18 cellular contexts compared by ENCODE assay signal in the genomic region with DNA sequence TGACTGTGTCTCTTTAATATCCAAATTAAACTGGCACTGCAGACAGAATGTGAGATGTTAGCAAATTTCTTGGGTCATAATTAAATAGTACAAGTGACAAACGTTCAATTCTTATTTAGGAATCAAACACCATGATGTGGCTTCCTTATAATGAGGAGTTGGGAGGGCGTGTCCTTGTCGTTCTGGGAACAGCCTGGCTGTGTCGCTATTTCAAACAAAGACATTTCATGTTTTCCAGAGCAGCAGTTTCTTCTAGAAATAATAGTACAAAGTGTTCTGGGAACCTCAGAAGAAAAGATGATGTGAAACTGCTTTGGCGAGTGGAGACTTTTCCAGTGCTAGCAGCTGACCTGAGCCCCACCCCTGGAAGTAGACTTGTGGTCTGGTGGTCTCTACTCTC.
DNase-seq lines count a peak whose midpoint lies in the region; ATAC-seq and TF ChIP-seq lines count a peak whose summit lies in the region.
"Had no signal": no experiment of that assay in that cellular context is flagged by ENCODE, and none has a peak within 500 bp of the region (broad histone marks: within the 10 kb centered on the region; RNA-seq: fewer than 3 reads in every experiment).

No MANE protein-coding gene starts in this region.

- no peak overlapping the region for H3K9ac ChIP-seq in PC-3 (ENCODE audit: low read length)

- H3K27me3 ChIP-seq in BJ (ENCODE audit: control insufficient read depth, insufficient read depth, low read length) (no peaks in the 10 kb centered on the region; the same call in 1 of the 2 replicates), PC-3 (ENCODE audit: low read length) (no peaks in the 10 kb centered on the region)
- H3K27me3 ChIP-seq: MG63 had no signal

- no peaks in the 10 kb centered on the region for H3K4me1 Mint-ChIP-seq in activated T-cell treated with anti-CD3 and anti-CD28 coated beads, Interleukin-2, amount 50 U/mL, for 24 hours (ENCODE audit: low read depth)

- CTCF ChIA-PET in BJ (lab: Yijun Ruan, JAX): interaction anchor here (1.1 to 1.2 kb wide), 2 partner anchors 274 to 276 kb away, joined by 3 read pairs; no protein-coding TSS in a partner anchor
- CTCF ChIA-PET in PC-3 (lab: Charles Lee): interaction anchor here (0.6 kb wide), 2 partner anchors 116 to 298 kb away, joined by 3 read pairs; no protein-coding TSS in a partner anchor

- 0 out of 2 replicates have a peak, but pooled peaks cover 4% of the 10 kb centered on the region for H3K4me1 ChIP-seq in PC-3 (ENCODE audit: insufficient read depth, low read length)

- H3K9me3 Mint-ChIP-seq in activated T-cell treated with anti-CD3 and anti-CD28 coated beads, Interleukin-2, amount 50 U/mL, for 24 hours: peaks cover 5% of the 10 kb centered on the region

- ATAC-seq in PC-3 (no peak), HG02571 (IDR thresholded peaks at IDR 0.05; ENCODE audit: unreplicated experiment) (no peak)

- no peak overlapping the region for H3K27ac ChIP-seq in PC-3 (ENCODE audit: low read length)
- H3K27ac ChIP-seq: epithelial cell of prostate, HL-60, thoracic aorta had no signal

- H2AFZ ChIP-seq in PC-3 (ENCODE audit: low read length): no peak overlapping the region

- no peaks in the 10 kb centered on the region for H3K27me3 Mint-ChIP-seq in activated T-cell treated with anti-CD3 and anti-CD28 coated beads, Interleukin-2, amount 50 U/mL, for 24 hours

- no peak overlapping the region for H3K27ac Mint-ChIP-seq in activated T-cell treated with anti-CD3 and anti-CD28 coated beads, Interleukin-2, amount 50 U/mL, for 24 hours
- H3K27ac Mint-ChIP-seq: activated naive CD8-positive, alpha-beta T cell had no signal

- intact Hi-C loops in PC-3 (cut with micrococcal nuclease): no loop called here

- no peak for DNase-seq in BJ (ENCODE audit: low read depth)
- peak; percentile 26 for DNase-seq in PC-3
- peak; percentile 45 for DNase-seq in iPS-NIHi7 (ENCODE audit: extremely low spot score)
- DNase-seq in amniotic stem cell (lab: John Stamatoyannopoulos, UW): no peak
- DNase-seq in activated T-cell treated with anti-CD3 and anti-CD28 coated beads, Interleukin-2, amount 50 U/mL, for 24 hours: no peak
- DNase-seq in CD1c-positive myeloid dendritic cell (ENCODE audit: extremely low spot score): no peak
- DNase-seq: Calu3; central memory CD4-positive, alpha-beta T cell; GOT3; MG63; NCI-H510A treated with DMSO at 0.1 percent for 48 hours; SHP77 treated with DMSO at 0.1 percent for 48 hours had no signal

- POLR2A ChIA-PET in BJ (lab: Charles Lee) (no interaction called here), PC-3 (lab: Charles Lee; ENCODE audit: unreplicated experiment) (no interaction called here)

- H3K4me2 ChIP-seq in PC-3 (ENCODE audit: low read length): no peak overlapping the region

- H3F3A ChIP-seq in PC-3 (ENCODE audit: low read length, unreplicated experiment): no peaks in the 10 kb centered on the region

- no peaks in the 10 kb centered on the region for H3K9me2 ChIP-seq in PC-3 (replicated peaks; ENCODE audit: low read length)

- H3K36me3 ChIP-seq in BJ (ENCODE audit: control insufficient read depth, insufficient read depth, low read length) (no peaks in the 10 kb centered on the region), PC-3 (ENCODE audit: low read depth, low read length) (no peaks in the 10 kb centered on the region)
- H3K36me3 ChIP-seq: MG63, thoracic aorta had no signal

- no peaks in the 10 kb centered on the region for H3K36me3 Mint-ChIP-seq in activated T-cell treated with anti-CD3 and anti-CD28 coated beads, Interleukin-2, amount 50 U/mL, for 24 hours (ENCODE audit: low read depth)
- H3K36me3 Mint-ChIP-seq: activated naive CD8-positive, alpha-beta T cell had no signal

- H3K9me3 ChIP-seq in PC-3 (ENCODE audit: low read length): no peaks in the 10 kb centered on the region
- H3K9me3 ChIP-seq: MG63, thoracic aorta had no signal

- peak; percentile 53 for TF ChIP-seq CTCF in BJ (IDR thresholded peaks at IDR 0.05; ENCODE audit: insufficient read depth, low read depth, low read length)
- TF ChIP-seq CTCF in GM12873 (IDR thresholded peaks at IDR 0.05; ENCODE audit: insufficient read depth, low read depth, low read length, missing control alignments): peak; percentile 15
- peak; percentile 43 for TF ChIP-seq CTCF in PC-3 (conservative IDR thresholded peaks at IDR 0.05; ENCODE audit: low read depth, low read length)

- no peak overlapping the region for H3K4me3 ChIP-seq in BJ (ENCODE audit: low read depth, low read length)
- no peak overlapping the region for H3K4me3 ChIP-seq in PC-3 (ENCODE audit: low read length)
- H3K4me3 ChIP-seq: MG63, thoracic aorta had no signal

- no peak overlapping the region for H3K4me3 Mint-ChIP-seq in activated T-cell treated with anti-CD3 and anti-CD28 coated beads, Interleukin-2, amount 50 U/mL, for 24 hours
- H3K4me3 Mint-ChIP-seq: activated naive CD8-positive, alpha-beta T cell had no signal

- BruUV-seq in PC-3 (replicated peaks; lab: Mats Ljungman, UMichigan): no TSS peak

- H4K20me1 ChIP-seq in PC-3 (ENCODE audit: low read length): no peaks in the 10 kb centered on the region

- H3K79me2 ChIP-seq in PC-3 (ENCODE audit: low read length): no peaks in the 10 kb centered on the region

Comparison
In these comparisons a context has a peak if more than half of its experiments do, and no peak if none do; other contexts are left out.
1. DNase-seq: peak in PC-3 (single experiment) and iPS-NIHi7 (single experiment); none in BJ (single experiment), amniotic stem cell (single experiment), activated T-cell treated with anti-CD3 and anti-CD28 coated beads, Interleukin-2, amount 50 U/mL, for 24 hours (single experiment) and CD1c-positive myeloid dendritic cell (single experiment).
2. Peak in every context shown above with its lines, with median percentiles within 50 percentile points of each other: CTCF ChIP-seq.